Comparison of ENCODE assay signal across 11 cellular contexts in genomic region chr7:135411098-135411497, GRCh38.
"Had no signal": no experiment of that assay in that cellular context is flagged by ENCODE, and none has a peak within 500 bp of the region (broad histone marks: within the 10 kb centered on the region; RNA-seq: fewer than 3 reads in every experiment).

No MANE protein-coding gene starts in this region.

- H3K9me3 ChIP-seq: HAP-1 had no signal

- H3K27ac Mint-ChIP-seq: GM23338, H9, HFFc6 had no signal

- H3K4me1 ChIP-seq: HAP-1 had no signal

- H3K4me3 Mint-ChIP-seq: GM23338, H9, HFFc6 had no signal

- H3K36me3 ChIP-seq: HAP-1 had no signal

- H3K4me3 ChIP-seq: GM23248, GM23338, HAP-1 had no signal

- H2AFZ ChIP-seq: GM23248, GM23338 had no signal

- H3K27ac ChIP-seq: GM23248 had no signal

- H3K9me3 Mint-ChIP-seq: GM23338, H9, HFFc6 had no signal

- H3K4me2 ChIP-seq: GM23338 had no signal

- ATAC-seq: GM23338, HCT116 had no signal

- DNase-seq: GM23248, GOT3, H7, H9, HCEC 1CT, HFFc6 had no signal

- H3K9ac ChIP-seq: GM23248 had no signal

- FAIRE-seq: H1, H54 had no signal
